11 cellular contexts compared by ENCODE assay signal in the genomic region with DNA sequence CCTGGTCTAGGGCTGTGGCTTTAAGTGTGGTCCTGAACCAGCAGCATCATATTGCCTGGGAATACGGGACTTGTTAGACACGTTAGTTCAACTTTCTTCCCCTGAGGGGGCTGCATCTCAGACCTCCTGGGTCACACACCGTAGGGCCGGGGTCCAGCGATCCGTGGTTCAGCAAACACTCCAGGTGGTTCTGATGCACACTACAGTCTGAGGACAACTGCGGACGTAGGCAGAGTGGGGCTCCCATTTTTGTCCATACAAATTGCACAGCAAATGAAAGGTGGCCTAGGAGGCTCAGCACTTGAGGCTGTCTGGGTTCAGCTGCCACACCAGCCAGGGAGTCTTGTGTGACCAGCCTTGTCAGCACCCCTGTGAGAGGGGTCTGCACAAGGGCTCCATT.
"Had no signal": no experiment of that assay in that cellular context is flagged by ENCODE, and none has a peak within 500 bp of the region (broad histone marks: within the 10 kb centered on the region; RNA-seq: fewer than 3 reads in every experiment).

No MANE protein-coding gene starts in this region.

- H3K27ac Mint-ChIP-seq: GM23338, HFFc6 had no signal

- H3K4me2 ChIP-seq: GM23338 had no signal

- FAIRE-seq: H1, H54 had no signal

- H3K4me1 ChIP-seq: HAP-1 had no signal

- H3K9me3 ChIP-seq: HAP-1 had no signal

- H3K4me3 ChIP-seq: GM23248, GM23338, HAP-1 had no signal

- H3K9me3 Mint-ChIP-seq: HFFc6 had no signal

- H3K9ac ChIP-seq: GM23248 had no signal

- H3K27ac ChIP-seq: GM23248 had no signal

- H3K36me3 ChIP-seq: HAP-1 had no signal

- H3K4me3 Mint-ChIP-seq: GM23338, H9, HFFc6 had no signal

- H2AFZ ChIP-seq: GM23248, GM23338 had no signal

- DNase-seq: GM23248, GOT3, H7, H9, HCEC 1CT, HFFc6 had no signal

- ATAC-seq: GM23338, HCT116 had no signal
